In the genomic region with DNA sequence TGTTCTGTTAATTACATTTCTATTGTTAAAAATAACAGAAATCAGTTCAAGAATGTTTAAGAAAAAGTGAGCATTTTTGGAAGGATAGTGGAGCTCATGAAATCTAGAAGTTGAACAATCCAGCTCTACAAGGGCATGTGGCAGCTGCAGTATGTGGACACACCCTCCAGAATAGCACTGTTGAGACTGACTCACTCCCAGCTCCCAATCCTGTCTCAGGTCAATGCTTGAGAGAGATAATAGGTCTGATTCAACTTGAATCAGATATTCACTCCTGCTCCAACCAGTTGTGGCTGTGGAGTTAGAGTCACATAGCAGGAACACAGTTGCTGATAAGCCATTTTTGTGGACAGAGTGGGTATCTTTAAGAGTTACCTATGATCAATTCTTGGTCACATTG, we compare ENCODE assay signal across 15 cellular contexts.
A peak's percentile ranks its signal among the peaks of the same experiment; 100 is the strongest.
DNase-seq lines count a peak whose midpoint lies in the region; ATAC-seq and TF ChIP-seq lines count a peak whose summit lies in the region.
"Had no signal": no experiment of that assay in that cellular context is flagged by ENCODE, and none has a peak within 500 bp of the region (broad histone marks: within the 10 kb centered on the region; RNA-seq: fewer than 3 reads in every experiment).

No MANE protein-coding gene starts in this region.

- intact Hi-C loops in IMR-90 (cut with micrococcal nuclease) (no loop called here), colonic mucosa (cut with DNase I) (no loop called here), mucosa of descending colon (cut with DNase I, micrococcal nuclease) (no loop called here)

- CTCF ChIA-PET in IMR-90 (lab: Yijun Ruan, JAX), result interaction anchor here (0.6 kb wide), 1 partner anchor 850 kb away, joined by 3 read pairs; no protein-coding TSS in a partner anchor

- no peak overlapping the region for H2BK12ac ChIP-seq in neuronal stem cell (ENCODE audit: low read length)

- no peak overlapping the region for H4K91ac ChIP-seq in IMR-90 (ENCODE audit: insufficient read depth, low read depth, low read length)
- H4K91ac ChIP-seq in neuronal stem cell (ENCODE audit: low read depth, low read length, poor library complexity), result no peak overlapping the region

- H3K4ac ChIP-seq in IMR-90 (ENCODE audit: low read depth, low read length) (no peak overlapping the region), neuronal stem cell (ENCODE audit: low read length) (no peak overlapping the region)

- H3K4me2 ChIP-seq in IMR-90 (ENCODE audit: low read depth, low read length) (no peak overlapping the region), neuronal stem cell (ENCODE audit: insufficient read depth, low read length, poor library complexity, severe bottlenecking) (no peak overlapping the region)
- H3K4me2 ChIP-seq: BLaER1 treated with 17β-estradiol and CSF1 and Interleukin-3, amounts not matched to agents 10 nM and 100 nM had no signal

- no peak for TF ChIP-seq RAD21 in IMR-90 (IDR thresholded peaks at IDR 0.05; ENCODE audit: low read length)

- no peak for TF ChIP-seq CTCF in AG09319 (IDR thresholded peaks at IDR 0.05; ENCODE audit: low read depth, low read length)
- no peak for TF ChIP-seq CTCF in IMR-90 (conservative IDR thresholded peaks at IDR 0.05; ENCODE audit: low read depth, low read length)
- TF ChIP-seq CTCF in colonic mucosa (IDR thresholded peaks at IDR 0.05), result no peak
- no peak for TF ChIP-seq CTCF in mucosa of descending colon (IDR thresholded peaks at IDR 0.05)
- TF ChIP-seq CTCF in nephron progenitor cell (IDR thresholded peaks at IDR 0.05), result no peak

- H4K20me1 ChIP-seq in IMR-90 (ENCODE audit: insufficient read depth, low read length), result no peaks in the 10 kb centered on the region
- H4K20me1 ChIP-seq: BLaER1 treated with 17β-estradiol and CSF1 and Interleukin-3, amounts not matched to agents 10 nM and 100 nM had no signal

- no peak overlapping the region for H4K5ac ChIP-seq in IMR-90 (ENCODE audit: low read depth, low read length)

- H3K79me1 ChIP-seq in IMR-90 (ENCODE audit: low read depth in 1 of 2, low read length in 2 of 2), result no peaks in the 10 kb centered on the region
- H3K79me1 ChIP-seq in neuronal stem cell (ENCODE audit: low read depth, low read length), result no peaks in the 10 kb centered on the region

- no peaks in the 10 kb centered on the region for H3K36me3 Mint-ChIP-seq in nephron progenitor cell (ENCODE audit: low read depth)
- H3K36me3 Mint-ChIP-seq: activated naive CD4-positive, alpha-beta T cell treated with anti-CD3 and anti-CD28 coated beads, Interleukin-2, amount 10 ng/mL, durations not matched to agents 7 days and 5 days had no signal

- H2BK15ac ChIP-seq in IMR-90 (ENCODE audit: low read depth, low read length), result no peak overlapping the region
- no peak overlapping the region for H2BK15ac ChIP-seq in neuronal stem cell (ENCODE audit: low read length)

- no peaks in the 10 kb centered on the region for H3K4me1 ChIP-seq in IMR-90 (ENCODE audit: control insufficient read depth, insufficient read depth, low read length)
- no peaks in the 10 kb centered on the region for H3K4me1 ChIP-seq in colonic mucosa
- H3K4me1 ChIP-seq in mucosa of descending colon (ENCODE audit: low read depth), result no peaks in the 10 kb centered on the region
- H3K4me1 ChIP-seq in neuronal stem cell (ENCODE audit: control insufficient read depth in 2 of 2, insufficient read depth in 1 of 2, low read depth in 1 of 2, low read length in 2 of 2), result no peaks in the 10 kb centered on the region
- H3K4me1 ChIP-seq: BLaER1 treated with 17β-estradiol and CSF1 and Interleukin-3, amounts not matched to agents 10 nM and 100 nM; uterus had no signal

- H3K14ac ChIP-seq in IMR-90 (replicated peaks; ENCODE audit: low read depth, low read length), result no peak overlapping the region
- H3K14ac ChIP-seq in neuronal stem cell (ENCODE audit: low read length), result no peak overlapping the region

- H2AK9ac ChIP-seq in IMR-90 (replicated peaks; ENCODE audit: low read depth, low read length, poor library complexity), result no peak overlapping the region

- ATAC-seq in IMR-90 (ENCODE audit: low read depth) (peak; percentile 79), mucosa of descending colon (peak; percentile 98), HG03342 (IDR thresholded peaks at IDR 0.05; ENCODE audit: unreplicated experiment) (no peak)

- no peak overlapping the region for H3K4me3 Mint-ChIP-seq in nephron progenitor cell
- H3K4me3 Mint-ChIP-seq: activated naive CD4-positive, alpha-beta T cell treated with anti-CD3 and anti-CD28 coated beads, Interleukin-2, amount 10 ng/mL, durations not matched to agents 7 days and 5 days; dendritic cell treated with granulocyte-macrophage colony-stimulating factor and Interleukin-4, amounts not matched to agents 40 ng/mL and 50 ng/mL, for 4 days had no signal

- H2AFZ ChIP-seq in IMR-90 (replicated peaks; ENCODE audit: low read length, poor library complexity) (no peak overlapping the region), neuronal stem cell (ENCODE audit: low read length) (no peak overlapping the region)

- H2BK20ac ChIP-seq in IMR-90 (ENCODE audit: low read depth, low read length), result no peak overlapping the region

- H3K9me3 ChIP-seq in IMR-90 (ENCODE audit: control insufficient read depth, insufficient read depth, low read length) (peaks cover 3% of the 10 kb centered on the region; the same call in 1 of the 2 replicates), colonic mucosa (no peaks in the 10 kb centered on the region), mucosa of descending colon (peaks cover 8% of the 10 kb centered on the region), neuronal stem cell (replicated peaks in 1 of 2; ENCODE audit: control insufficient read depth in 2 of 2, insufficient read depth in 1 of 2, low read depth in 1 of 2, low read length in 2 of 2) (peaks cover 0 to 2% of the 10 kb centered on the region in 2 donors)
- H3K9me3 ChIP-seq: uterus had no signal

- in situ Hi-C loops in IMR-90 (cut with MboI; ENCODE audit: low sequenced_read_pairs), result no loop called here

- H2BK120ac ChIP-seq in IMR-90 (ENCODE audit: low read depth, low read length), result no peak overlapping the region
- no peak overlapping the region for H2BK120ac ChIP-seq in neuronal stem cell (ENCODE audit: low read depth, low read length)

- H3K18ac ChIP-seq in IMR-90 (ENCODE audit: low read depth, low read length) (no peak overlapping the region), neuronal stem cell (ENCODE audit: low read length) (no peak overlapping the region)

- DNase-seq in AG09319 (ENCODE audit: extremely low read depth, low read depth), result peak; percentile 4
- DNase-seq in IMR-90, result peak; percentile 87
- peak; percentile 43 for DNase-seq in colonic mucosa
- DNase-seq in mucosa of descending colon, result peak in 1 of 3 donors; percentile 29
- no peak for DNase-seq in SHP77 treated with DMSO at 0.1 percent for 48 hours (lab: John Stamatoyannopoulos, UW)
- no peak for DNase-seq in neuronal stem cell (ENCODE audit: low spot score)
- DNase-seq in nephron progenitor cell, result no peak
- DNase-seq: activated naive CD4-positive, alpha-beta T cell treated with anti-CD3 and anti-CD28 coated beads, Interleukin-2, amount 10 ng/mL, durations not matched to agents 7 days and 5 days; GF-D8; T1000; uterus had no signal

- no peak overlapping the region for H2AK5ac ChIP-seq in IMR-90 (ENCODE audit: low read depth, low read length)
- no peak overlapping the region for H2AK5ac ChIP-seq in neuronal stem cell (ENCODE audit: low read depth, low read length)

- no peak overlapping the region for H4K8ac ChIP-seq in IMR-90 (ENCODE audit: low read depth in 2 of 2, low read length in 2 of 2)
- H4K8ac ChIP-seq in neuronal stem cell (ENCODE audit: low read depth, low read length), result no peak overlapping the region

- peaks cover 23% of the 10 kb centered on the region for H3K27me3 Mint-ChIP-seq in nephron progenitor cell (ENCODE audit: low read depth, poor library complexity)
- H3K27me3 Mint-ChIP-seq: activated naive CD4-positive, alpha-beta T cell treated with anti-CD3 and anti-CD28 coated beads, Interleukin-2, amount 10 ng/mL, durations not matched to agents 7 days and 5 days; dendritic cell treated with granulocyte-macrophage colony-stimulating factor and Interleukin-4, amounts not matched to agents 40 ng/mL and 50 ng/mL, for 4 days had no signal

- H3K27ac ChIP-seq in IMR-90 (ENCODE audit: insufficient read depth, low read length) (no peak overlapping the region), colonic mucosa (no peak overlapping the region), neuronal stem cell (replicated peaks; ENCODE audit: low read length) (no peak overlapping the region)
- H3K27ac ChIP-seq: BLaER1 treated with 17β-estradiol and CSF1 and Interleukin-3, amounts not matched to agents 10 nM and 100 nM; uterus had no signal

- H3K9me1 ChIP-seq in IMR-90 (ENCODE audit: insufficient read depth, low read length), result no peaks in the 10 kb centered on the region

- H3K4me1 Mint-ChIP-seq in nephron progenitor cell, result no peaks in the 10 kb centered on the region
- H3K4me1 Mint-ChIP-seq: activated naive CD4-positive, alpha-beta T cell treated with anti-CD3 and anti-CD28 coated beads, Interleukin-2, amount 10 ng/mL, durations not matched to agents 7 days and 5 days had no signal

- H3K9ac ChIP-seq in IMR-90 (ENCODE audit: low read depth, low read length) (no peak overlapping the region), colonic mucosa (ENCODE audit: low read depth in 2 of 2, low read length in 2 of 2) (no peak overlapping the region), neuronal stem cell (ENCODE audit: low read depth, low read length, poor library complexity) (no peak overlapping the region)
- H3K9ac ChIP-seq: BLaER1 treated with 17β-estradiol and CSF1 and Interleukin-3, amounts not matched to agents 10 nM and 100 nM had no signal

- BruUV-seq in IMR-90 (replicated peaks; lab: Mats Ljungman, UMichigan), result no TSS peak

- H3K56ac ChIP-seq in IMR-90 (ENCODE audit: extremely low read depth, insufficient read depth, low read length), result no peak overlapping the region

- POLR2A ChIA-PET in IMR-90 (lab: Charles Lee; ENCODE audit: unreplicated experiment), result no interaction called here

- H3K36me3 ChIP-seq in IMR-90 (ENCODE audit: control insufficient read depth, insufficient read depth, low read length) (no peaks in the 10 kb centered on the region), colonic mucosa (no peaks in the 10 kb centered on the region), mucosa of descending colon (ENCODE audit: low read depth) (no peaks in the 10 kb centered on the region), neuronal stem cell (replicated peaks in 1 of 2; ENCODE audit: control insufficient read depth in 2 of 2, insufficient read depth in 2 of 2, low read length in 2 of 2) (no peaks in the 10 kb centered on the region)
- H3K36me3 ChIP-seq: BLaER1 treated with 17β-estradiol and CSF1 and Interleukin-3, amounts not matched to agents 10 nM and 100 nM; Peyer's patch; uterus had no signal

- H2BK5ac ChIP-seq in IMR-90 (ENCODE audit: low read depth, low read length, poor library complexity, severe bottlenecking) (no peak overlapping the region), neuronal stem cell (ENCODE audit: low read length) (no peak overlapping the region)

- H3K4me3 ChIP-seq in IMR-90 (ENCODE audit: insufficient read depth, low read depth, low read length) (no peak overlapping the region), colonic mucosa (no peak overlapping the region), mucosa of descending colon (no peak overlapping the region), neuronal stem cell (ENCODE audit: low read length in 2 of 2) (no peak overlapping the region)
- H3K4me3 ChIP-seq: BLaER1 treated with 17β-estradiol and CSF1 and Interleukin-3, amounts not matched to agents 10 nM and 100 nM; Peyer's patch; uterus had no signal

- H3K23ac ChIP-seq in IMR-90 (ENCODE audit: low read depth, low read length), result no peak overlapping the region
- no peak overlapping the region for H3K23ac ChIP-seq in neuronal stem cell (ENCODE audit: low read depth, low read length, poor library complexity)

- H3K27ac Mint-ChIP-seq in nephron progenitor cell, result no peak overlapping the region
- H3K27ac Mint-ChIP-seq: activated naive CD4-positive, alpha-beta T cell treated with anti-CD3 and anti-CD28 coated beads, Interleukin-2, amount 10 ng/mL, durations not matched to agents 7 days and 5 days; dendritic cell treated with granulocyte-macrophage colony-stimulating factor and Interleukin-4, amounts not matched to agents 40 ng/mL and 50 ng/mL, for 4 days had no signal

- peaks cover 46% of the 10 kb centered on the region for H3K9me3 Mint-ChIP-seq in nephron progenitor cell
- H3K9me3 Mint-ChIP-seq: activated naive CD4-positive, alpha-beta T cell treated with anti-CD3 and anti-CD28 coated beads, Interleukin-2, amount 10 ng/mL, durations not matched to agents 7 days and 5 days had no signal

- no peak for TF ChIP-seq POLR2A in IMR-90 (IDR thresholded peaks at IDR 0.05; ENCODE audit: low read depth, low read length)

- dilution Hi-C loops in IMR-90 (cut with HindIII; ENCODE audit: low sequenced_read_pairs, unreplicated experiment), result no loop called here

- H3K27me3 ChIP-seq in IMR-90 (ENCODE audit: control insufficient read depth, insufficient read depth, low read length) (no peaks in the 10 kb centered on the region; the same call in 1 of the 2 replicates), colonic mucosa (no peaks in the 10 kb centered on the region), neuronal stem cell (ENCODE audit: control insufficient read depth in 3 of 3, insufficient read depth in 3 of 3, low read depth in 1 of 3, low read length in 3 of 3) (no peaks in the 10 kb centered on the region)
- H3K27me3 ChIP-seq: BLaER1 treated with 17β-estradiol and CSF1 and Interleukin-3, amounts not matched to agents 10 nM and 100 nM; Peyer's patch; uterus had no signal

Comparison
In these comparisons a context has a peak if more than half of its experiments do, and no peak if none do; other contexts are left out.
1. DNase-seq: peak in AG09319 (single experiment), IMR-90 (single experiment) and colonic mucosa (single experiment); none in SHP77 treated with DMSO at 0.1 percent for 48 hours (single experiment), neuronal stem cell (single experiment) and nephron progenitor cell (single experiment).